8 cellular contexts compared by ENCODE assay signal in the genomic region with DNA sequence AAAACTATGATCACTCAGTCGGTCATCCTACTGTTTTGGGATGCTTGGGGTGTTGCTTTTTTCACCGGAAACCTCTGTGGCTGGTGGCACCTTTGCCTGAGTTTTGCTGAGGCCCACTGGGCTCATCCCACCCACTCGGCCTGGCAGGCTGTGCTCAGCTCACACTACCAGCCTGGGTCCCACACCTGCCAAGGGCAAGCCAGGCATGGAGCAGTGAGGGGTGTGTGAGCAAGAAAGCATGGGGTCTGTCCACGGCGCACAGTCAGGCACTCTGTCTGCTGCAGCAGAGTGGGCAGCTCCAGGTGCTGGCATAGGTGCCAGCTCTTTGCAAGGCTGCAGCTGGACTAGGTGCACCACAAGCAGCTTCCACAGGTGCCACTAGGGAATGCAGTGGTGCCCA.
"Had no signal": no experiment of that assay in that cellular context is flagged by ENCODE, and none has a peak within 500 bp of the region (broad histone marks: within the 10 kb centered on the region; RNA-seq: fewer than 3 reads in every experiment).

No MANE protein-coding gene starts in this region.

- DNase-seq: GDM1, GF-D8 had no signal

- FAIRE-seq: G401.6, GM12878, GM12891, GM12892, GM18507, GM19239 had no signal

- H3K4me3 ChIP-seq: GM12878 had no signal
